Comparison of ENCODE assay signal across 16 cellular contexts in genomic region chr6:42257063-42257462, GRCh38.
"Had no signal": no experiment of that assay in that cellular context is flagged by ENCODE, and none has a peak within 500 bp of the region (broad histone marks: within the 10 kb centered on the region; RNA-seq: fewer than 3 reads in every experiment).

No MANE protein-coding gene starts in this region.

- H3K27me3 ChIP-seq: body of pancreas, dorsolateral prefrontal cortex, tibial artery had no signal

- H3K9me3 ChIP-seq: body of pancreas, SK-N-SH, tibial artery had no signal

- DNase-seq: activated CD4-positive, alpha-beta T cell treated with anti-CD3 and anti-CD28 coated beads, Interleukin-2, amount 50 U/mL, for 1 hour; activated CD4-positive, CD25-positive, alpha-beta regulatory T cell treated with anti-CD3 and anti-CD28 coated beads, Interleukin-2, amount 50 U/mL, for 72 hours; activated naive CD4-positive, alpha-beta T cell treated with anti-CD3 and anti-CD28 coated beads for 36 hours; body of pancreas; dorsolateral prefrontal cortex; head of caudate nucleus; left cardiac atrium; posterior cingulate gyrus; retina; SK-N-SH; stimulated activated naive CD4-positive, alpha-beta T cell treated with Interleukin-2 at 50 U/mL for 16 hours; substantia nigra; T-helper 9 cell; tibial artery had no signal

- H3K4me3 Mint-ChIP-seq: activated naive CD4-positive, alpha-beta T cell treated with anti-CD3 and anti-CD28 coated beads for 36 hours; natural killer cell treated with Interleukin-12 subunit alpha and Interleukin-12 subunit beta and Interleukin-15 and Interleukin-18, amount 100 ng/mL, for 72 hours had no signal

- ATAC-seq: body of pancreas; left cardiac atrium; natural killer cell treated with Interleukin-12 subunit alpha and Interleukin-12 subunit beta and Interleukin-15 and Interleukin-18, amount 100 ng/mL, for 72 hours had no signal

- H3K27me3 Mint-ChIP-seq: natural killer cell treated with Interleukin-12 subunit alpha and Interleukin-12 subunit beta and Interleukin-15 and Interleukin-18, amount 100 ng/mL, for 72 hours had no signal

- H3K4me3 ChIP-seq: body of pancreas, dorsolateral prefrontal cortex, lung, tibial artery had no signal

- H3K27ac Mint-ChIP-seq: activated naive CD4-positive, alpha-beta T cell treated with anti-CD3 and anti-CD28 coated beads for 36 hours had no signal

- H3K9me3 Mint-ChIP-seq: activated naive CD4-positive, alpha-beta T cell treated with anti-CD3 and anti-CD28 coated beads for 36 hours; natural killer cell treated with Interleukin-12 subunit alpha and Interleukin-12 subunit beta and Interleukin-15 and Interleukin-18, amount 100 ng/mL, for 72 hours had no signal

- H3K27ac ChIP-seq: body of pancreas, dorsolateral prefrontal cortex, tibial artery had no signal
